23 cellular contexts compared by ENCODE assay signal in the genomic region with DNA sequence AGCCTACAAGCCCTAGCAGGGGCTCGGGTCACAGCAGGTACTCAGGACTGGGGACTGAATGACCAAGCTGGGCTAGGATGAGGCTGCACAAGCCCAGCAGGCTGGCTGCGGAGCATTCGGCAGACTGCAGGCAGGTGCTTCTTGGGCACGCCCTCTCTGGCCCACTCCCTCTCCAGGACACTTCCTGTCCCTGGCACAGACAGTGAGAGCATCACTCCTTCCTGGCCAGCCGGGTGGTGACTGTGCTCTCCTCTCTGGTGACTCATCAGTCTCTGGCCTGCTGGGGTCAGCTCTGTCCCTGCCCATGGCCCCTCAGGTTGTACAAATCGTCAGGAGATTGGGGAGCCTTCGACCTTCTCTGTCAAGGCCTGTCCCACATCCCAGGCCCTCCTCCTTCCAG. TPM values are rescaled to one million over a fixed set of nuclear protein-coding genes. Genes with fewer than 3 reads are reported as not detected.
DNase-seq lines count a peak whose midpoint lies in the region; ATAC-seq, FAIRE-seq and TF ChIP-seq lines count a peak whose summit lies in the region.
"Had no signal": no experiment of that assay in that cellular context is flagged by ENCODE, and none has a peak within 500 bp of the region (broad histone marks: within the 10 kb centered on the region; RNA-seq: fewer than 3 reads in every experiment).

No MANE protein-coding gene starts in this region.

- H3K9me3 Mint-ChIP-seq in chondrocyte (ENCODE audit: low read depth), result peaks cover 4% of the 10 kb centered on the region
- H3K9me3 Mint-ChIP-seq in immature natural killer cell, result no peaks in the 10 kb centered on the region

- H3K27ac ChIP-seq in A549, result no peak overlapping the region
- no peak overlapping the region for H3K27ac ChIP-seq in body of pancreas
- no peak overlapping the region for H3K27ac ChIP-seq in adrenal gland
- H3K27ac ChIP-seq: neutrophil, thoracic aorta had no signal

- no peaks in the 10 kb centered on the region; the same call in 2 of the 3 replicates for H3K4me1 ChIP-seq in A549
- no peaks in the 10 kb centered on the region for H3K4me1 ChIP-seq in body of pancreas
- H3K4me1 ChIP-seq in adrenal gland (replicated peaks in 1 of 2), result no peaks in the 10 kb centered on the region

- DNase-seq in A549 (ENCODE audit: low read depth in 1 of 2, low spot score in 1 of 2) (peak in 1 of 2 experiments; percentile 13), H54 (ENCODE audit: insufficient read length, low spot score) (peak; percentile 63), NCI-H510A (lab: John Stamatoyannopoulos, UW) (peak; percentile 50), chondrocyte (ENCODE audit: low spot score) (peak; percentile 76), body of pancreas (no peak), immature natural killer cell (no peak), adrenal gland (no peak)
- DNase-seq: activated CD4-positive, alpha-beta T cell treated with anti-CD3 and anti-CD28 coated beads for 4 hours; activated CD8-positive, alpha-beta memory T cell treated with anti-CD3 and anti-CD28 coated beads, Interleukin-2, amount 50 U/mL, for 4 hours; activated gamma-delta T cell treated with Interleukin-2 at 50 U/mL for 16 hours; amniotic stem cell; caudate nucleus; CD4-positive, CD25-positive, alpha-beta regulatory T cell; DMS79 treated with DMSO at 0.1 percent for 48 hours; left ventricle myocardium superior; NCI-H1436 treated with DMSO at 0.1 percent for 48 hours; NCI-H2171 treated with DMSO at 0.1 percent for 48 hours had no signal

- H3K36me3 ChIP-seq in body of pancreas (replicated peaks in 1 of 2; ENCODE audit: insufficient read depth in 1 of 2, low read depth in 2 of 2), result no peaks in the 10 kb centered on the region
- no peaks in the 10 kb centered on the region for H3K36me3 ChIP-seq in adrenal gland (replicated peaks in 1 of 2)
- H3K36me3 ChIP-seq: neutrophil, thoracic aorta had no signal

- CTCF ChIA-PET in A549 (lab: Yijun Ruan, JAX), result interaction anchor here (0.7 to 1.0 kb wide), 2 partner anchors 25 to 73 kb away, joined by 3 to 4 read pairs; no protein-coding TSS in a partner anchor

- intact Hi-C loops in body of pancreas (cut with DNase I), result no loop called here
- intact Hi-C loops in adrenal gland (cut with DNase I), result no loop called here

- POLR2A ChIA-PET in A549 (lab: Yijun Ruan, JAX), result no interaction called here

- peaks cover 2% of the 10 kb centered on the region for H3K36me3 Mint-ChIP-seq in chondrocyte (ENCODE audit: low read depth)
- no peaks in the 10 kb centered on the region for H3K36me3 Mint-ChIP-seq in immature natural killer cell
- H3K36me3 Mint-ChIP-seq: CD4-positive, CD25-positive, alpha-beta regulatory T cell had no signal

- H3K4me3 Mint-ChIP-seq in chondrocyte (ENCODE audit: unreplicated experiment) (no peak overlapping the region), immature natural killer cell (no peak overlapping the region)
- H3K4me3 Mint-ChIP-seq: CD4-positive, CD25-positive, alpha-beta regulatory T cell had no signal

- no peaks in the 10 kb centered on the region for H3K4me1 Mint-ChIP-seq in chondrocyte (ENCODE audit: low read depth)
- no peaks in the 10 kb centered on the region for H3K4me1 Mint-ChIP-seq in immature natural killer cell
- H3K4me1 Mint-ChIP-seq: CD4-positive, CD25-positive, alpha-beta regulatory T cell had no signal

- TF ChIP-seq EP300 in A549 (IDR thresholded peaks at IDR 0.05), result no peak

- no peak for TF ChIP-seq RAD21 in A549 (conservative IDR thresholded peaks at IDR 0.05 in 1 of 2, IDR thresholded peaks at IDR 0.05 in 1 of 2)

- H3K27me3 ChIP-seq in body of pancreas (no peaks in the 10 kb centered on the region), adrenal gland (peaks cover 17% of the 10 kb centered on the region)

- no peak overlapping the region for H3K4me3 ChIP-seq in A549
- H3K4me3 ChIP-seq in body of pancreas, result no peak overlapping the region
- no peak overlapping the region for H3K4me3 ChIP-seq in adrenal gland
- H3K4me3 ChIP-seq: thoracic aorta had no signal

- TF ChIP-seq CTCF in A549 (IDR thresholded peaks at IDR 0.05), result no peak
- no peak for TF ChIP-seq CTCF in chondrocyte (IDR thresholded peaks at IDR 0.05)
- TF ChIP-seq CTCF in body of pancreas (IDR thresholded peaks at IDR 0.05), result no peak
- no peak for TF ChIP-seq CTCF in adrenal gland (IDR thresholded peaks at IDR 0.05)

- H3K9me3 ChIP-seq in A549 (no peaks in the 10 kb centered on the region), body of pancreas (no peaks in the 10 kb centered on the region), adrenal gland (replicated peaks in 1 of 3) (no peaks in the 10 kb centered on the region)
- H3K9me3 ChIP-seq: neutrophil, thoracic aorta had no signal

- H3K4me2 ChIP-seq in A549, result no peak overlapping the region

- no peak for FAIRE-seq in A549 (lab: Jason Lieb, UNC)
- no peak for FAIRE-seq in H54 (lab: Jason Lieb, UNC)
- FAIRE-seq: HTR-8/SVneo, TTC549 had no signal

- ATAC-seq in A549 (peak in 1 of 2 experiments; percentile 53; a peak in 3 of 6 replicates), body of pancreas (no peak), GM18868 (IDR thresholded peaks at IDR 0.05; ENCODE audit: unreplicated experiment) (no peak)
- ATAC-seq: left ventricle myocardium superior had no signal

- H3K27ac Mint-ChIP-seq in chondrocyte (ENCODE audit: unreplicated experiment) (no peak overlapping the region), immature natural killer cell (no peak overlapping the region)
- H3K27ac Mint-ChIP-seq: CD4-positive, CD25-positive, alpha-beta regulatory T cell had no signal

- WGBS in A549 (ENCODE audit: missing lambda C conversion rate), result 23% methylated on average over 4 of the region's 7 CpGs
- 61 to 80% methylated on average over 5 to 7 of the region's 7 CpGs for WGBS in body of pancreas, 2 donors
- WGBS in adrenal gland, 4 donors, result 54 to 83% (median 65%) methylated on average over 1 to 7 of the region's 7 CpGs

- TF ChIP-seq POLR2A in A549 (IDR thresholded peaks at IDR 0.05; ENCODE audit: low read length) (no peak), H54 (IDR thresholded peaks at IDR 0.05; ENCODE audit: low read depth, low read length) (no peak), body of pancreas (IDR thresholded peaks at IDR 0.05) (no peak), adrenal gland (IDR thresholded peaks at IDR 0.05) (no peak)

- H3K27me3 Mint-ChIP-seq in chondrocyte (ENCODE audit: low read depth) (peaks cover 54% of the 10 kb centered on the region), immature natural killer cell (ENCODE audit: low read depth in 3 of 3) (peaks cover 0 to 2% (median 0%) of the 10 kb centered on the region in 3 donors)

TF ChIP-seq in A549, 52 proteins besides CTCF, POLR2A, EP300 and RAD21:
- TF ChIP-seq CHD4 (IDR thresholded peaks at IDR 0.05; ENCODE audit: borderline replicate concordance) (no peak), FOSL2 (IDR thresholded peaks at IDR 0.05) (no peak), FOSL2 (CRISPR knock-in tag; IDR thresholded peaks at IDR 0.05) (peak; percentile 50; the same call in 1 of the 2 replicates)

RNA-seq across cellular contexts. Expression of a gene that starts 22.5 kb away (rescaled TPM):
- polyA plus RNA-seq in A549 (2011; rRNA removed), result not detected in 2 replicates
- not detected in 2 replicates for polyA plus RNA-seq in A549 (2012; cell fraction: cytosol; rRNA removed)
- 0.02 and 0.06 TPM in 2 replicates for polyA plus RNA-seq in A549 (2012; cell fraction: nucleus; rRNA removed)
- polyA plus RNA-seq in A549 (2017; fragmentation: RNase III; extraction: RNeasy Plus Mini Kit Qiagen cat#74134 plus additional on column Dnase treatment), result not detected in 3 replicates
- not detected in 2 replicates for polyA minus RNA-seq in A549 (2011; rRNA and poly(A)+ RNA removed)
- total RNA-seq in chondrocyte, result not detected in 3 replicates
- 1 to 10 TPM in 1 of 2 donors, not detected in 1; 1.0 TPM for total RNA-seq in body of pancreas
- not detected for polyA plus RNA-seq in immature natural killer cell
- not detected for total RNA-seq in adrenal gland
- polyA plus RNA-seq in adrenal gland, result not detected
- total RNA-seq: CD4-positive, CD25-positive, alpha-beta regulatory T cell; left ventricle myocardium superior; thoracic aorta had no signal
- polyA plus RNA-seq: CD4-positive, CD25-positive, alpha-beta regulatory T cell; esophagus had no signal

Comparison
In these comparisons a context has a peak if more than half of its experiments do, and no peak if none do; other contexts are left out.
1. DNase-seq: peak in H54 (single experiment), NCI-H510A (single experiment) and chondrocyte (single experiment); none in body of pancreas (0 of 4), immature natural killer cell (0 of 3) and adrenal gland (0 of 7).